Comparison of ENCODE assay signal across 24 cellular contexts in the genomic region with DNA sequence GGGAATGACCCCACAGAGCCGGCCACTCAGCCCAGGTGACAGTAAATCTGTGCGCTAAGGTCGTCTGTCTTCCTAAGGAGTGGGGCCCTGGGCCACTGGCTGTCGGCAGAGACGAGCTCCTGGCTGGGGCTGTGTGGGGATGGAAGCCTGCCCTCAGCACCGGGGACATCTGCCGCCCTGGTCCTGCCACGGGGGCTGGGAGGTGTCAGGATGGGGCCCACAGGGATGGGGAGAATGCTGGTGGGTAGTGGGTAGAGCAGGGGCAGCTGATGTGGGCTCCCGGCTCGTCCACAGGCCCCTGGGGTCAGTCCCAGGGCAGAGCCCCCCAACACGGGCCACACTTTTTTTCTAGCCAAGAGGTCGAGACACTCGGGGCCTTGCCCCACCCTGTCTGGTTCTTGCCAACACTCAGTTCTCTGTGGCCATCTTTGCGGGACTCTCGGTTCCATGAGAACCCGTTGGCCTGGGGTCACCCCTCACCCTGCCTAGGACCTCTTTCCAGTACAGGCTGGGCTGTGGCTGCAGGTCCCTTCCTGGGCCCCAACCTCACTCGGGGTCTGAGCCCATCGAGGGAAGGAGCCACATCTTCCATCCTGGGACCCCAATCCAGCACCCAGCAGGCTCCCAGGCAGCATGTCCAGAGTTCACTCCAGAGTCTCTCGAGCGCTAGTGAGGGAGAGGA. TPM values are rescaled to one million over a fixed set of nuclear protein-coding genes. Genes with fewer than 3 reads are reported as not detected.
"Had no signal": no experiment of that assay in that cellular context is flagged by ENCODE, and none has a peak within 500 bp of the region (broad histone marks: within the 10 kb centered on the region; RNA-seq: fewer than 3 reads in every experiment).

No MANE protein-coding gene starts in this region.

- H3K9me3 ChIP-seq: adrenal gland, breast epithelium, esophagus squamous epithelium, left lung, tibial nerve, uterus had no signal

- H3K4me1 ChIP-seq: uterus had no signal

- ATAC-seq: activated CD4-positive, CD25-positive, alpha-beta regulatory T cell treated with anti-CD3 and anti-CD28 coated beads, Interleukin-2, amount 50 U/mL, for 24 hours; activated CD8-positive, alpha-beta T cell treated with anti-CD3 and anti-CD28 coated beads, Interleukin-2, amount 10 ng/mL, durations not matched to agents 7 days and 5 days; left lung had no signal

- H3K27me3 ChIP-seq: adrenal gland, breast epithelium, esophagus squamous epithelium, left lung, tibial nerve, uterus had no signal

- H3K4me3 Mint-ChIP-seq: activated CD4-positive, alpha-beta T cell treated with anti-CD3 and anti-CD28 coated beads, Interleukin-2, amount 10 ng/mL, durations not matched to agents 7 days and 5 days; activated CD8-positive, alpha-beta T cell treated with anti-CD3 and anti-CD28 coated beads, Interleukin-2, amount 10 ng/mL, durations not matched to agents 7 days and 5 days; activated T-cell treated with anti-CD3 and anti-CD28 coated beads, Interleukin-2, amount 50 U/mL, for 24 hours; memory B cell; nephron had no signal

- H3K4me3 ChIP-seq: adrenal gland, breast epithelium, esophagus squamous epithelium, left lung, SK-N-MC, tibial nerve, uterus had no signal

- H3K36me3 Mint-ChIP-seq: memory B cell had no signal

- H3K36me3 ChIP-seq: adrenal gland, breast epithelium, esophagus squamous epithelium, left lung, tibial nerve, uterus had no signal

- H3K27ac ChIP-seq: breast epithelium, esophagus squamous epithelium, left lung, SK-N-MC, tibial nerve, uterus had no signal

- H3K27ac Mint-ChIP-seq: activated T-cell treated with anti-CD3 and anti-CD28 coated beads, Interleukin-2, amount 50 U/mL, for 24 hours; memory B cell had no signal

- H3K27me3 Mint-ChIP-seq: activated CD4-positive, alpha-beta T cell treated with anti-CD3 and anti-CD28 coated beads, Interleukin-2, amount 10 ng/mL, durations not matched to agents 7 days and 5 days; activated T-cell treated with anti-CD3 and anti-CD28 coated beads, Interleukin-2, amount 50 U/mL, for 24 hours; memory B cell had no signal

- DNase-seq: activated CD4-positive, alpha-beta T cell treated with anti-CD3 and anti-CD28 coated beads, Interleukin-2, amount 10 ng/mL, durations not matched to agents 7 days and 5 days; activated CD8-positive, alpha-beta T cell treated with anti-CD3 and anti-CD28 coated beads, Interleukin-2, amount 10 ng/mL, durations not matched to agents 7 days and 5 days; activated naive CD4-positive, alpha-beta T cell treated with anti-CD3 and anti-CD28 coated beads, Interleukin-2, amount 50 U/mL, for 16 hours; activated T-cell treated with anti-CD3 and anti-CD28 coated beads, Interleukin-2, amount 50 U/mL, for 24 hours; adrenal gland; dermis blood vessel endothelial cell; effector memory CD4-positive, alpha-beta T cell; esophagus squamous epithelium; nucleus accumbens; retina; stimulated activated CD4-positive, alpha-beta T cell treated with anti-CD3 and anti-CD28 coated beads, Interleukin-2, amount 100 ng/mL, for 24 hours; stimulated activated naive CD4-positive, alpha-beta T cell treated with Interleukin-2 at 50 U/mL for 16 hours; substantia nigra; T-helper 1 cell; T1000; uterus had no signal

RNA-seq across cellular contexts. Expression of a gene that starts 45.0 kb away (rescaled TPM):
- total RNA-seq: activated CD4-positive, alpha-beta T cell treated with anti-CD3 and anti-CD28 coated beads, Interleukin-2, amount 10 ng/mL, durations not matched to agents 7 days and 5 days; activated CD8-positive, alpha-beta T cell treated with anti-CD3 and anti-CD28 coated beads, Interleukin-2, amount 10 ng/mL, durations not matched to agents 7 days and 5 days; astrocyte; breast epithelium; dermis blood vessel endothelial cell; esophagus squamous epithelium had no signal
